In the genomic region with DNA sequence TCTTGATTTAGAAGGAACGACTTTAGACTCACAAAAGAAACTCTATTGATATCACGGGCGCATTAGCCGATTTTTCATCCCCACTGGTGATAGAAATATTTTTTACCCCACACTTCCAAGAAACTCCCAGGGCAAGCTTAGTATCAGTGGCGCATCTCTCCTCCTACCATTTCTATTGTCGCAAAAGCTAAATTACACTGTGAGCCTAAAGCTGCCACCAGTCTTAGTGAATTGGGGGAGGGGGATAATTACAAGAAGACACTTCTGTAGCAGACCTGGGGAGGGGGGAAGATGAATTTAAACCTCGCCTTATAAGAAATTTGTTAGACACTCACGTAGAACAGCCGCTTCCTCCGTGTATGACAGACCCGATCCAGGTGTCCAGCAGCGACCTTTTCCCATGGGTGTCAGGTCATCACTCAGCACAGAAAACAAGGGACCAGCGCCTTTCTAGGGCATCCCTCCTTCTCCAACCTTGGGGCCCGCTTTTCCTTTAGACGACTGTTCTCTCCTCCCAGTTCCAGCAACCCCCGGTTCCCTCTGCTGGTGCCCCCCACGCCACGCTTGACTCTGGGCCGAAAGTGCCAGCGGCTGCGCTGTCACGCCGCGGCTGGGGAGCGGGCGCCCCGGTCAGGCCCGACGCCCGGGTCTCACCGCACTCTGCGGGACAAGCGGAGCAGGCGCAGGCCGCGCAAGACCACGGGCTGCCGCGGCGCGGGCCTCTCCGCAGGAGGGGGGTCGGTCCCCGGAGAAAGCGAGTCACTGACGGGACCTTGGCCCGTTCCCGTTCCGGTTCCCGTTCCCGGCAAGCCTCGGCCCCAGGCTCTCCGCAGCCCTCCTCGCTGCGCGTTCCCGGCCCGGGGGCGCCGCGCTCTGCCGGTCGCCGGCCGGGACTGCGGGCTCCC, we compare ENCODE assay signal across 8 cellular contexts. TPM values are rescaled to one million over a fixed set of nuclear protein-coding genes. Genes with fewer than 3 reads are reported as not detected.
DNase-seq lines count a peak whose midpoint lies in the region; ATAC-seq lines count a peak whose summit lies in the region.

No MANE protein-coding gene starts in this region.

- H3K4me3 ChIP-seq in HUES64 (ENCODE audit: low read length) (peak overlapping the region; percentile 85), iPS-18a (ENCODE audit: low read length) (peak overlapping the region; percentile 62), skeletal muscle tissue (ENCODE audit: low read length in 3 of 3) (peak overlapping the region; percentile 68 to 80 (median 73))

- H3K9ac ChIP-seq in HUES64 (ENCODE audit: low read depth, low read length), result peak overlapping the region; percentile 41; the same call in 1 of the 2 replicates
- H3K9ac ChIP-seq in iPS-18a (ENCODE audit: low read length), result no peak overlapping the region
- H3K9ac ChIP-seq in skeletal muscle tissue (ENCODE audit: low read depth in 1 of 3, low read length in 3 of 3), result peak overlapping the region; percentile 75 to 86 (median 83)

- 2% methylated on average over 66 of the region's 66 CpGs for WGBS in HUES64

- H3K27ac ChIP-seq in HUES64 (ENCODE audit: low read depth, low read length) (no peak overlapping the region), angular gyrus (ENCODE audit: low read depth, low read length) (peak overlapping the region; percentile 17), iPS-18a (ENCODE audit: low read length) (no peak overlapping the region), skeletal muscle tissue (ENCODE audit: low read depth, low read length) (peak overlapping the region; percentile 64)

- H3K36me3 ChIP-seq in HUES64 (ENCODE audit: insufficient read depth, low read length) (no peaks in the 10 kb centered on the region), iPS-18a (ENCODE audit: control insufficient read depth, low read depth, low read length) (no peaks in the 10 kb centered on the region), skeletal muscle tissue (ENCODE audit: control insufficient read depth in 3 of 3, insufficient read depth in 3 of 3, low read length in 3 of 3) (no peaks in the 10 kb centered on the region)

- DNase-seq in NCI-H146 (lab: John Stamatoyannopoulos, UW) (peak; percentile 22), NCI-H146 treated with DMSO at 0.1 percent for 48 hours (lab: John Stamatoyannopoulos, UW; ENCODE audit: unreplicated experiment) (no peak)

- H3K4me1 ChIP-seq in HUES64 (ENCODE audit: insufficient read depth, low read length) (peaks cover 40% of the 10 kb centered on the region), iPS-18a (ENCODE audit: control insufficient read depth, low read depth, low read length) (peaks cover 11% of the 10 kb centered on the region), skeletal muscle tissue (ENCODE audit: control insufficient read depth in 3 of 3, insufficient read depth in 3 of 3, low read length in 3 of 3) (peaks cover 25 to 61% (median 42%) of the 10 kb centered on the region in 3 donors)

- no peak for ATAC-seq in HG02678 (IDR thresholded peaks at IDR 0.05; ENCODE audit: unreplicated experiment)
- no peak for ATAC-seq in HG03045 (IDR thresholded peaks at IDR 0.05; ENCODE audit: unreplicated experiment)

- H3K27me3 ChIP-seq in HUES64 (ENCODE audit: insufficient read depth, low read length) (peaks cover 20% of the 10 kb centered on the region), iPS-18a (ENCODE audit: control insufficient read depth, insufficient read depth, low read length) (peaks cover 37% of the 10 kb centered on the region), skeletal muscle tissue (ENCODE audit: control insufficient read depth in 3 of 3, insufficient read depth in 3 of 3, low read length in 3 of 3) (no peaks in the 10 kb centered on the region)

- no peaks in the 10 kb centered on the region for H3K9me3 ChIP-seq in HUES64 (ENCODE audit: insufficient read depth, low read depth, low read length)
- no peaks in the 10 kb centered on the region for H3K9me3 ChIP-seq in iPS-18a (ENCODE audit: control insufficient read depth, low read depth, low read length)
- H3K9me3 ChIP-seq in skeletal muscle tissue (ENCODE audit: control insufficient read depth in 3 of 3, low read length in 3 of 3), result no peaks in the 10 kb centered on the region

RNA-seq across cellular contexts. Expression of a gene that starts 0.8 kb away (rescaled TPM):
- 39.8 TPM for polyA plus RNA-seq in HUES64 (2013, experiment 1 of 2)
- polyA plus RNA-seq in HUES64 (2013, experiment 2 of 2), result 53.8 TPM
- 31.3 TPM for total RNA-seq in skeletal muscle tissue

RNA-seq across cellular contexts. Expression of a gene that starts 42.3 kb away (rescaled TPM):
- 2.0 TPM for polyA plus RNA-seq in HUES64 (2013, experiment 1 of 2)
- polyA plus RNA-seq in HUES64 (2013, experiment 2 of 2), result 2.0 TPM
- total RNA-seq in skeletal muscle tissue, result 6.8 TPM

Comparison
In these comparisons a context has a peak if more than half of its experiments do, and no peak if none do; other contexts are left out.
1. H3K27ac ChIP-seq: peak in angular gyrus (single experiment) and skeletal muscle tissue (single experiment); none in HUES64 (single experiment) and iPS-18a (single experiment).
2. Peak in every context shown above with its lines, with median percentiles within 50 percentile points of each other: H3K4me3 ChIP-seq.